ENCODE assay signal across 22 cellular contexts in the genomic region with DNA sequence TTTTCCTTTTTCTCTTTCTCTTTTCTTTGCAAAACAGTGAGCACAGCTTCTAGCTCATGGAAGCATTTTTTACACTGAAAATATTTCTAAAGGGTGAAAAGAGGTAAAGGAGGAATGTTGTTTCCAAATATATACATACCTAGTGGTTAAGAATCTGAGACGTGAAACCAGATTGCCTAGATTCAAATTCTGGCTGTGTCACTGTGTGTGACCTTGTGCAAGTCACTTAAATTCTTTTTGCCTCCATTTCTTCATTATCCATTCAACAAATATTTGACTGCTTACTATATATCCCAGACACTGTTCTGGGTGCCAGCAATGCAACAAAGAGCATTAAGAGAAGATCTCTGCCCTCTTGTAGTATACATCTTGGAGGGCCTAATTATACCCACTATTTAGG. TPM values are rescaled to one million over a fixed set of nuclear protein-coding genes. Genes with fewer than 3 reads are reported as not detected.
DNase-seq lines count a peak whose midpoint lies in the region; ATAC-seq, FAIRE-seq and TF ChIP-seq lines count a peak whose summit lies in the region.
"Had no signal": no experiment of that assay in that cellular context is flagged by ENCODE, and none has a peak within 500 bp of the region (broad histone marks: within the 10 kb centered on the region; RNA-seq: fewer than 3 reads in every experiment).

No MANE protein-coding gene starts in this region.

- no peak for ATAC-seq in HepG2
- ATAC-seq: GM23338 had no signal

- no peaks in the 10 kb centered on the region for H3K27me3 ChIP-seq in GM23248 (replicated peaks; ENCODE audit: insufficient read depth)
- H3K27me3 ChIP-seq in adipocyte (replicated peaks; ENCODE audit: control insufficient read depth, insufficient read depth, low read length), result no peaks in the 10 kb centered on the region
- H3K27me3 ChIP-seq in thyroid gland, result no peaks in the 10 kb centered on the region
- H3K27me3 ChIP-seq in Karpas-422 (ENCODE audit: low read length), result no peaks in the 10 kb centered on the region
- no peaks in the 10 kb centered on the region for H3K27me3 ChIP-seq in HepG2 (ENCODE audit: control insufficient read depth in 1 of 2, insufficient read depth in 2 of 2, low read length in 2 of 2)

- H3K4me1 ChIP-seq in GM23248 (ENCODE audit: insufficient read depth) (peaks cover 36% of the 10 kb centered on the region), adipocyte (ENCODE audit: control insufficient read depth, insufficient read depth, low read length) (no peaks in the 10 kb centered on the region), thyroid gland (peaks cover 4 to 13% of the 10 kb centered on the region in 2 donors), Karpas-422 (ENCODE audit: low read length) (no peaks in the 10 kb centered on the region), HepG2 (ENCODE audit: insufficient read depth, low read length) (peaks cover 5% of the 10 kb centered on the region)
- H3K4me1 ChIP-seq: HAP-1 had no signal

- in situ Hi-C loops in GM23248 (cut with MboI), result no loop called here
- in situ Hi-C loops in HepG2 (cut with HindIII; ENCODE audit: extremely low pct_ligation_motif_present, low pct_unique_long_range_greater_than_20kb), result no loop called here

- BruUV-seq in HepG2 (replicated peaks; lab: Mats Ljungman, UMichigan), result no TSS peak

- H3K9me3 ChIP-seq in GM23248 (ENCODE audit: low read depth), result no peaks in the 10 kb centered on the region
- H3K9me3 ChIP-seq in adipocyte (ENCODE audit: control insufficient read depth, low read length), result no peaks in the 10 kb centered on the region
- no peaks in the 10 kb centered on the region for H3K9me3 ChIP-seq in thyroid gland
- no peaks in the 10 kb centered on the region for H3K9me3 ChIP-seq in Karpas-422 (ENCODE audit: low read length)
- H3K9me3 ChIP-seq in HepG2 (ENCODE audit: low read length), result no peaks in the 10 kb centered on the region
- H3K9me3 ChIP-seq: HAP-1, SK-N-SH had no signal

- DNase-seq in GM23248, result peak; percentile 9
- peak; percentile 52 for DNase-seq in adipocyte (ENCODE audit: low read depth)
- peak; percentile 14 for DNase-seq in fibroblast of pulmonary artery (ENCODE audit: low read depth)
- no peak for DNase-seq in thyroid gland
- no peak for DNase-seq in Karpas-422
- DNase-seq in activated naive CD4-positive, alpha-beta T cell (lab: John Stamatoyannopoulos, UW), result no peak
- no peak for DNase-seq in HepG2 (ENCODE audit: low spot score)
- DNase-seq: Calu3; CD8-positive, alpha-beta memory T cell; DMS153; GDM1; NCI-H1092 treated with DMSO at 0.1 percent for 48 hours; NCI-H1436 treated with DMSO at 0.1 percent for 48 hours; NCI-H1930; NCI-H69; SHP77 treated with DMSO at 0.1 percent for 48 hours; SK-N-SH had no signal

- H3K4me3 ChIP-seq in GM23248 (no peak overlapping the region), adipocyte (ENCODE audit: low read length) (no peak overlapping the region), fibroblast of pulmonary artery (replicated peaks; ENCODE audit: low read depth, low read length) (no peak overlapping the region), thyroid gland (replicated peaks in 1 of 3) (no peak overlapping the region), Karpas-422 (ENCODE audit: low read length) (no peak overlapping the region), HepG2 (replicated peaks in 1 of 3; ENCODE audit: insufficient read depth in 1 of 3, low read depth in 2 of 3, low read length in 3 of 3) (no peak overlapping the region)
- H3K4me3 ChIP-seq: GM23338, HAP-1 had no signal

- H3K27ac ChIP-seq in GM23248 (no peak overlapping the region), thyroid gland (no peak overlapping the region), Karpas-422 (ENCODE audit: low read length) (no peak overlapping the region), HepG2 (ENCODE audit: extremely low read length, insufficient read depth, low read length) (no peak overlapping the region)
- H3K27ac ChIP-seq: C4-2B, RWPE1 had no signal

- TF ChIP-seq EP300 in HepG2 (IDR thresholded peaks at IDR 0.05; ENCODE audit: low read depth in 2 of 2, low read length in 2 of 2), result no peak
- no peak for TF ChIP-seq EP300 in HepG2 (CRISPR knock-in tag; IDR thresholded peaks at IDR 0.05; ENCODE audit: borderline replicate concordance)

- intact Hi-C loops in thyroid gland (cut with DNase I), result no loop called here
- intact Hi-C loops in HepG2 (cut with micrococcal nuclease; ENCODE audit: unreplicated experiment), result no loop called here

- peak overlapping the region; percentile 10 for H3K4me2 ChIP-seq in GM23248 (ENCODE audit: unreplicated experiment)
- H3K4me2 ChIP-seq in Karpas-422 (ENCODE audit: low read depth, low read length, poor library complexity, severe bottlenecking), result no peak overlapping the region
- H3K4me2 ChIP-seq in HepG2 (ENCODE audit: low read depth, low read length), result no peak overlapping the region
- H3K4me2 ChIP-seq: GM23338, SK-N-SH had no signal

- POLR2A ChIA-PET in HepG2 (lab: Yijun Ruan, JAX), result no interaction called here

- H3K9me2 ChIP-seq in GM23248 (ENCODE audit: insufficient read depth) (no peaks in the 10 kb centered on the region), Karpas-422 (replicated peaks; ENCODE audit: insufficient read depth, low read length) (no peaks in the 10 kb centered on the region)
- H3K9me2 ChIP-seq: SK-N-SH had no signal

- H2AFZ ChIP-seq in GM23248, result no peak overlapping the region
- H2AFZ ChIP-seq in Karpas-422 (ENCODE audit: low read length), result no peak overlapping the region
- H2AFZ ChIP-seq in HepG2 (ENCODE audit: low read length), result no peak overlapping the region
- H2AFZ ChIP-seq: GM23338 had no signal

- H3K36me3 ChIP-seq in GM23248 (ENCODE audit: low read depth) (no peaks in the 10 kb centered on the region), adipocyte (ENCODE audit: control insufficient read depth, insufficient read depth, low read length, severe bottlenecking) (no peaks in the 10 kb centered on the region), thyroid gland (no peaks in the 10 kb centered on the region), Karpas-422 (ENCODE audit: insufficient read depth, low read length) (no peaks in the 10 kb centered on the region), HepG2 (replicated peaks in 1 of 2; ENCODE audit: control insufficient read depth in 1 of 2, insufficient read depth in 2 of 2, low read length in 2 of 2) (no peaks in the 10 kb centered on the region)
- H3K36me3 ChIP-seq: HAP-1 had no signal

- H3K79me2 ChIP-seq in GM23248 (ENCODE audit: insufficient read depth) (peaks cover 30% of the 10 kb centered on the region), Karpas-422 (ENCODE audit: low read length) (no peaks in the 10 kb centered on the region), HepG2 (ENCODE audit: insufficient read depth, low read length) (peaks cover 7% of the 10 kb centered on the region)

- CTCF ChIA-PET in HepG2 (lab: Yijun Ruan, JAX; ENCODE audit: low intra/inter-chr PET ratio, low total read pairs), result no interaction called here

- TF ChIP-seq POLR2A in thyroid gland (IDR thresholded peaks at IDR 0.05) (no peak), HepG2 (IDR thresholded peaks at IDR 0.05; ENCODE audit: insufficient read depth in 1 of 2, low read depth in 2 of 2, low read length in 2 of 2) (no peak)

- no peak for TF ChIP-seq RAD21 in HepG2 (CRISPR knock-in tag; IDR thresholded peaks at IDR 0.05)

- H3K9ac ChIP-seq in GM23248, result no peak overlapping the region
- no peak overlapping the region for H3K9ac ChIP-seq in adipocyte (ENCODE audit: low read length)
- H3K9ac ChIP-seq in Karpas-422 (ENCODE audit: low read length), result no peak overlapping the region
- no peak overlapping the region for H3K9ac ChIP-seq in HepG2 (ENCODE audit: insufficient read depth, low read depth, low read length)
- H3K9ac ChIP-seq: SK-N-SH had no signal

- H4K20me1 ChIP-seq in GM23248 (ENCODE audit: insufficient read depth) (no peaks in the 10 kb centered on the region), Karpas-422 (ENCODE audit: insufficient read depth, low read depth, low read length) (no peaks in the 10 kb centered on the region), HepG2 (ENCODE audit: insufficient read depth, low read length) (0 out of 2 replicates have a peak, but pooled peaks cover 3% of the 10 kb centered on the region)

- H3F3A ChIP-seq in GM23248 (ENCODE audit: insufficient read depth), result no peaks in the 10 kb centered on the region; the same call in 1 of the 2 replicates

- no peak for TF ChIP-seq CTCF in fibroblast of pulmonary artery (IDR thresholded peaks at IDR 0.05; ENCODE audit: low read length, missing control alignments)
- no peak for TF ChIP-seq CTCF in thyroid gland (IDR thresholded peaks at IDR 0.05)
- TF ChIP-seq CTCF in HepG2 (CRISPR knock-in tag; IDR thresholded peaks at IDR 0.05), result no peak

- FAIRE-seq in HepG2 (lab: Jason Lieb, UNC), result no peak
- FAIRE-seq: GM18507 had no signal

- 58 to 59% methylated on average over 1 of the region's 1 CpG for WGBS in GM23248 (ENCODE audit: low coverage in 1 of 2, low lambda C conversion rate in 2 of 2, missing lambda C conversion rate in 2 of 2), 2 experiments
- 71 to 83% methylated on average over 1 of the region's 1 CpG for WGBS in thyroid gland, 2 donors
- 93% methylated on average over 1 of the region's 1 CpG for WGBS in HepG2 (ENCODE audit: low lambda C conversion rate)

RNA-seq across cellular contexts. Expression of a gene that starts 53.3 kb away (rescaled TPM):
- total RNA-seq in GM23248 (2014; rRNA removed; shearing (Covaris generic)), result 26.9 and 28.1 TPM in 2 replicates
- polyA plus RNA-seq in GM23248 (2016; fragmentation: Nextera tagmentation; extraction: Ambion mirVana), result 5.0 and 6.4 TPM in 2 replicates
- 10 to 100 TPM; 51.1 to 58.8 (median 54.1) TPM for total RNA-seq in thyroid gland
- total RNA-seq in Karpas-422 (2014; rRNA removed; shearing (Covaris generic); ENCODE audit: low replicate concordance), result 1.6 and 2.2 TPM in 2 replicates
- 19.8 and 26.5 TPM in 2 replicates for total RNA-seq in HepG2 (2016; rRNA removed; fragmentation: Illumina TruSeq; extraction: Trizol)
- 3.3 and 4.1 TPM in 2 replicates for total RNA-seq in HepG2 (2016; cell fraction: cytosol; rRNA removed; fragmentation: Illumina TruSeq; extraction: Trizol; ENCODE audit: low read depth)
- total RNA-seq in HepG2 (2016; cell fraction: insoluble cytoplasmic fraction; rRNA removed; fragmentation: Illumina TruSeq; extraction: Trizol), result 19.0 and 25.7 TPM in 2 replicates
- 13.4 and 14.6 TPM in 2 replicates for total RNA-seq in HepG2 (2016; cell fraction: membrane; rRNA removed; fragmentation: Illumina TruSeq; extraction: Trizol)
- total RNA-seq in HepG2 (2016; cell fraction: nucleus; rRNA removed; fragmentation: Illumina TruSeq; extraction: Trizol), result 27.9 and 35.0 TPM in 2 replicates
- 8.8 and 9.2 TPM in 2 replicates for polyA plus RNA-seq in HepG2 (2011; rRNA removed)
- 4.6 and 7.0 TPM in 2 replicates for polyA plus RNA-seq in HepG2 (2011; cell fraction: cytosol; rRNA removed)
- polyA plus RNA-seq in HepG2 (2011; cell fraction: nucleus; rRNA removed), result 5.3 and 5.9 TPM in 2 replicates
- 10.4 and 11.2 TPM in 2 replicates for polyA plus RNA-seq in HepG2 (2012)
- 0.58 and 0.62 TPM in 2 replicates for polyA plus RNA-seq in HepG2 (2016; cell fraction: cytosol; fragmentation: Illumina TruSeq; extraction: Trizol; ENCODE audit: low read depth)
- polyA plus RNA-seq in HepG2 (2016; cell fraction: insoluble cytoplasmic fraction; fragmentation: Illumina TruSeq; extraction: Trizol; ENCODE audit: low read depth), result 14.8 and 15.6 TPM in 2 replicates
- 3.3 and 3.5 TPM in 2 replicates for polyA plus RNA-seq in HepG2 (2016; cell fraction: membrane; fragmentation: Illumina TruSeq; extraction: Trizol; ENCODE audit: low read depth)
- polyA plus RNA-seq in HepG2 (2016; cell fraction: nucleus; fragmentation: Illumina TruSeq; extraction: Trizol; ENCODE audit: insufficient read depth, low read depth), result 9.2 and 10.0 TPM in 2 replicates
- 16.7 and 18.2 TPM in 2 replicates for polyA minus RNA-seq in HepG2 (2011; rRNA and poly(A)+ RNA removed; ENCODE audit: low replicate concordance)
- polyA minus RNA-seq in HepG2 (2011; cell fraction: cytosol; rRNA and poly(A)+ RNA removed), result 14.9 and 17.9 TPM in 2 replicates
- 61.9 and 62.7 TPM in 2 replicates for polyA minus RNA-seq in HepG2 (2011; cell fraction: nucleus; rRNA and poly(A)+ RNA removed)

Comparison
In these comparisons a context has a peak if more than half of its experiments do, and no peak if none do; other contexts are left out.
1. DNase-seq: peak in GM23248 (single experiment), adipocyte (single experiment) and fibroblast of pulmonary artery (single experiment); none in thyroid gland (0 of 2), Karpas-422 (single experiment), activated naive CD4-positive, alpha-beta T cell (0 of 4) and HepG2 (single experiment).